Comparison of ENCODE assay signal across 11 cellular contexts in the genomic region with DNA sequence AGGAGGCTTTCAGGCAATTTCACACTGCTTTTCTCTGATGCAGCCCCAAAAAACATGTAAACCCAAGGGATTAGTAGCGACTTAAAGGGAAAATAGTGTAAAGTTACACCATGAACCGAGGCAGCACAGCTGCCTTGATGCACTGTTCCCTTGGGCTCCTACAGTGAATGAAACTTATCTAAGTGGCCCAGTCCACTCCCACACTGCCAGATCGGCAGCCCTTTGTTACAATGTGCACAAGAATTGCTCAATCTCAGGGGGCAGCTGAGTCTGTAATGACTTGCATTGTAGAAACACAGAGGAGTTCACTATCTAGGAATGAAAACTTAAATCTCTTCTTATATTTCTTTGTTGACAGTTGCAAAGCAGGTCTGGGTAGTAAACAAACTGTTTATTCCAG.
A peak's percentile ranks its signal among the peaks of the same experiment; 100 is the strongest.
DNase-seq lines count a peak whose midpoint lies in the region; ATAC-seq and TF ChIP-seq lines count a peak whose summit lies in the region.
"Had no signal": no experiment of that assay in that cellular context is flagged by ENCODE, and none has a peak within 500 bp of the region (broad histone marks: within the 10 kb centered on the region; RNA-seq: fewer than 3 reads in every experiment).

No MANE protein-coding gene starts in this region.

- peak overlapping the region; percentile 27 for H3K4me3 Mint-ChIP-seq in glutamatergic neuron (ENCODE audit: unreplicated experiment)
- no peak overlapping the region for H3K4me3 Mint-ChIP-seq in T-helper 17 cell

- H3K27ac Mint-ChIP-seq in glutamatergic neuron (ENCODE audit: unreplicated experiment) (peak overlapping the region; percentile 73), T-helper 17 cell (no peak overlapping the region)
- H3K27ac Mint-ChIP-seq: activated T-helper 2 cell treated with anti-CD3 and anti-CD28 coated beads, Interferon-gamma antibody, Interleukin-2, Interleukin-4, amounts not matched to agents 10 μg/mL and 5 μg/mL and 100 μg/mL, durations not matched to agents 14 hours and 24 hours and 36 hours had no signal

- H3K36me3 ChIP-seq in HUES48 (ENCODE audit: control insufficient read depth, insufficient read depth, low read length) (no peaks in the 10 kb centered on the region), SJCRH30 (no peaks in the 10 kb centered on the region), BE2C (no peaks in the 10 kb centered on the region)

- peak overlapping the region; percentile 26; the same call in 1 of the 2 replicates for H3K9ac ChIP-seq in HUES48 (ENCODE audit: low read depth, low read length)

- H3K36me3 Mint-ChIP-seq in glutamatergic neuron (ENCODE audit: unreplicated experiment) (peaks cover 4% of the 10 kb centered on the region), T-helper 17 cell (ENCODE audit: low read depth) (no peaks in the 10 kb centered on the region)

- H3K4me3 ChIP-seq in HUES48 (ENCODE audit: low read depth, low read length) (no peak overlapping the region), SJCRH30 (peak overlapping the region; percentile 31), BE2C (ENCODE audit: low read depth, low read length) (no peak overlapping the region)

- DNase-seq in SJCRH30 = peak; percentile 75 to 91
- DNase-seq in glutamatergic neuron = peak; percentile 36
- peak; percentile 49 for DNase-seq in renal cortical epithelial cell (ENCODE audit: low read depth)
- DNase-seq in GM13976 (ENCODE audit: low spot score) = no peak
- DNase-seq in cerebellar cortex (ENCODE audit: low spot score) = no peak
- DNase-seq in T-helper 17 cell = no peak
- DNase-seq in BE2C = no peak
- DNase-seq: NCI-H1092 treated with DMSO at 0.1 percent for 48 hours, occipital lobe had no signal

- TF ChIP-seq CTCF in glutamatergic neuron (IDR thresholded peaks at IDR 0.05; ENCODE audit: partially characterized antibody, unreplicated experiment) (no peak), GM13976 (IDR thresholded peaks at IDR 0.05; ENCODE audit: borderline replicate concordance, control extremely low read depth, extremely low read depth, insufficient read depth, missing control alignments) (no peak), BE2C (IDR thresholded peaks at IDR 0.05; ENCODE audit: low read depth, low read length) (no peak)

- H3K27me3 Mint-ChIP-seq in glutamatergic neuron (ENCODE audit: unreplicated experiment) = no peaks in the 10 kb centered on the region
- no peaks in the 10 kb centered on the region for H3K27me3 Mint-ChIP-seq in T-helper 17 cell

- H3K4me1 ChIP-seq in HUES48 (ENCODE audit: control insufficient read depth, insufficient read depth, low read length) = peaks cover 56% of the 10 kb centered on the region
- H3K4me1 ChIP-seq in SJCRH30 = peaks cover 35% of the 10 kb centered on the region
- H3K4me1 ChIP-seq in BE2C = no peaks in the 10 kb centered on the region

- H3K27ac ChIP-seq in HUES48 (ENCODE audit: low read depth, low read length) (peak overlapping the region; percentile 44), SJCRH30 (peak overlapping the region; percentile 50; the same call in 1 of the 2 replicates)

- H3K9me3 Mint-ChIP-seq in glutamatergic neuron (ENCODE audit: unreplicated experiment) = no peaks in the 10 kb centered on the region
- H3K9me3 Mint-ChIP-seq: activated T-helper 2 cell treated with anti-CD3 and anti-CD28 coated beads, Interferon-gamma antibody, Interleukin-2, Interleukin-4, amounts not matched to agents 10 μg/mL and 5 μg/mL and 100 μg/mL, durations not matched to agents 14 hours and 24 hours and 36 hours had no signal

- H3K27me3 ChIP-seq in HUES48 (ENCODE audit: control insufficient read depth, insufficient read depth, low read length) = no peaks in the 10 kb centered on the region
- H3K27me3 ChIP-seq in SJCRH30 = no peaks in the 10 kb centered on the region
- H3K27me3 ChIP-seq in BE2C = no peaks in the 10 kb centered on the region

- no peaks in the 10 kb centered on the region for H3K9me3 ChIP-seq in HUES48 (ENCODE audit: control insufficient read depth, insufficient read depth, low read length)
- H3K9me3 ChIP-seq in SJCRH30 (replicated peaks) = no peaks in the 10 kb centered on the region
- H3K9me3 ChIP-seq in T-helper 17 cell (ENCODE audit: control insufficient read depth, low read length, poor library complexity, severe bottlenecking) = no peaks in the 10 kb centered on the region
- H3K9me3 ChIP-seq in BE2C = no peaks in the 10 kb centered on the region

- in situ Hi-C loops in GM13976 (cut with MboI; ENCODE audit: low sequenced_read_pairs, unreplicated experiment) = loop anchor here (10.0 kb wide), 1 partner anchor 55 kb away; no protein-coding TSS in a partner anchor

- H3K4me1 Mint-ChIP-seq in glutamatergic neuron (ENCODE audit: low read depth, unreplicated experiment) (peaks cover 14% of the 10 kb centered on the region), T-helper 17 cell (no peaks in the 10 kb centered on the region)

- ATAC-seq in T-helper 17 cell = no peak

Comparison
In these comparisons a context has a peak if more than half of its experiments do, and no peak if none do; other contexts are left out.
1. DNase-seq: peak in SJCRH30 (2 of 2), glutamatergic neuron (single experiment) and renal cortical epithelial cell (single experiment); none in GM13976 (single experiment), cerebellar cortex (single experiment), T-helper 17 cell (0 of 3) and BE2C (single experiment).